1 cellular context compared by ENCODE assay signal in the genomic region with DNA sequence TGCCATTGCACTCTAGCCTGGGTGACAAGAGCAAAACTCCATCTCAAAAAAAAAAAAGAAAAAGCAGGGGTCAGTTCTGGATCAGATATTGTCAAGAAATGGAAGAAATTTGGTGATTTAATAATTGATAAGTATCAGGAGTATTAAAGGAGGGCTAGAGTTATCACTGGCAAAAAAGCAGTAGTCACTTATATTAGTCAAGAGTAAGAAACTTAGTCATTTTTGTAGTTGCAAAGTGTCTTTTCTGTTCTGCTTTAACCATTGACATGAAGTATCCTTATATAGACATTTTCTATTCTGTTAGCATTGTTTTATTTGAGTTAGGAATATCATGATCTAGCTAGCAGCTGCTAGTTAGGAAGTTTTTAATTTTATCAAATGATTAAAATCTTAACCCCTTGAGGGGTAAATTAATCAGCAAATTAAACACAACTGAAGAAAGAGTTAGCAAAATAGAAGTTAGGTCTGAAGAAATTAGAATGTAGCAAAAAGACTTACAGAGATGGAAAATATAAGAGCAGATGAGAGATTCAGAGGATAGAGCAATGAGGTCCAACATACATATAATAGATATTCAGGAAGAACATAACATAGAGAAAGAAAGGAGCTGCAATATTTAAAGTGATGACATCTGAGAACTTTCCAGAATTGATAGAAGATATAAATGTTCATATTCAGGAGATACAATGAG.
A peak's percentile ranks its signal among the peaks of the same experiment; 100 is the strongest.
TF ChIP-seq lines count a peak whose summit lies in the region.

No MANE protein-coding gene starts in this region.

TF ChIP-seq in K562, 482 proteins besides CTCF, POLR2A, EP300 and RAD21 (continued from another document):
- TF ChIP-seq TRIM24 (IDR thresholded peaks at IDR 0.05), result peak; percentile 43 to 55; a peak in 2 of 4 replicates
- TF ChIP-seq RBM25 (IDR thresholded peaks at IDR 0.05; ENCODE audit: low read depth, low read length, severe bottlenecking), result peak; percentile 58
- TF ChIP-seq HDAC6 (IDR thresholded peaks at IDR 0.05; ENCODE audit: low read depth, low read length), result no peak
- TF ChIP-seq, protein P1, sequence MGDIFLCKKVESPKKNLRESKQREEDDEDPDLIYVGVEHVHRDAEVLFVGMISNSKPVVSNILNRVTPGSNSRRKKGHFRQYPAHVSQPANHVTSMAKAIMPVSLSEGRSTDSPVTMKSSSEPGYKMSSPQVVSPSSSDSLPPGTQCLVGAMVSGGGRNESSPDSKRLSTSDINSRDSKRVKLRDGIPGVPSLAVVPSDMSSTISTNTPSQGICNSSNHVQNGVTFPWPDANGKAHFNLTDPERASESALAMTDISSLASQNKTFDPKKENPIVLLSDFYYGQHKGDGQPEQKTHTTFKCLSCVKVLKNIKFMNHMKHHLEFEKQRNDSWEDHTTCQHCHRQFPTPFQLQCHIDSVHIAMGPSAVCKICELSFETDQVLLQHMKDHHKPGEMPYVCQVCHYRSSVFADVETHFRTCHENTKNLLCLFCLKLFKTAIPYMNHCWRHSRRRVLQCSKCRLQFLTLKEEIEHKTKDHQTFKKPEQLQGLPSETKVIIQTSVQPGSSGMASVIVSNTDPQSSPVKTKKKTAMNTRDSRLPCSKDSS (IDR thresholded peaks at IDR 0.05; ENCODE audit: low read depth, partially characterized antibody), result peak; percentile 46
- TF ChIP-seq, protein P2, sequence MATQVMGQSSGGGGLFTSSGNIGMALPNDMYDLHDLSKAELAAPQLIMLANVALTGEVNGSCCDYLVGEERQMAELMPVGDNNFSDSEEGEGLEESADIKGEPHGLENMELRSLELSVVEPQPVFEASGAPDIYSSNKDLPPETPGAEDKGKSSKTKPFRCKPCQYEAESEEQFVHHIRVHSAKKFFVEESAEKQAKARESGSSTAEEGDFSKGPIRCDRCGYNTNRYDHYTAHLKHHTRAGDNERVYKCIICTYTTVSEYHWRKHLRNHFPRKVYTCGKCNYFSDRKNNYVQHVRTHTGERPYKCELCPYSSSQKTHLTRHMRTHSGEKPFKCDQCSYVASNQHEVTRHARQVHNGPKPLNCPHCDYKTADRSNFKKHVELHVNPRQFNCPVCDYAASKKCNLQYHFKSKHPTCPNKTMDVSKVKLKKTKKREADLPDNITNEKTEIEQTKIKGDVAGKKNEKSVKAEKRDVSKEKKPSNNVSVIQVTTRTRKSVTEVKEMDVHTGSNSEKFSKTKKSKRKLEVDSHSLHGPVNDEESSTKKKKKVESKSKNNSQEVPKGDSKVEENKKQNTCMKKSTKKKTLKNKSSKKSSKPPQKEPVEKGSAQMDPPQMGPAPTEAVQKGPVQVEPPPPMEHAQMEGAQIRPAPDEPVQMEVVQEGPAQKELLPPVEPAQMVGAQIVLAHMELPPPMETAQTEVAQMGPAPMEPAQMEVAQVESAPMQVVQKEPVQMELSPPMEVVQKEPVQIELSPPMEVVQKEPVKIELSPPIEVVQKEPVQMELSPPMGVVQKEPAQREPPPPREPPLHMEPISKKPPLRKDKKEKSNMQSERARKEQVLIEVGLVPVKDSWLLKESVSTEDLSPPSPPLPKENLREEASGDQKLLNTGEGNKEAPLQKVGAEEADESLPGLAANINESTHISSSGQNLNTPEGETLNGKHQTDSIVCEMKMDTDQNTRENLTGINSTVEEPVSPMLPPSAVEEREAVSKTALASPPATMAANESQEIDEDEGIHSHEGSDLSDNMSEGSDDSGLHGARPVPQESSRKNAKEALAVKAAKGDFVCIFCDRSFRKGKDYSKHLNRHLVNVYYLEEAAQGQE (CRISPR knock-in tag; IDR thresholded peaks at IDR 0.05; ENCODE audit: low read depth), result no peak
